12 cellular contexts compared by ENCODE assay signal in genomic region chr3:60743631-60744164, GRCh38.
DNase-seq lines count a peak whose midpoint lies in the region; ATAC-seq, FAIRE-seq and TF ChIP-seq lines count a peak whose summit lies in the region.
"Had no signal": no experiment of that assay in that cellular context is flagged by ENCODE, and none has a peak within 500 bp of the region (broad histone marks: within the 10 kb centered on the region; RNA-seq: fewer than 3 reads in every experiment).

No MANE protein-coding gene starts in this region.

- POLR2A ChIA-PET in HEK293T (lab: Yijun Ruan, JAX): no interaction called here
- POLR2A ChIA-PET in H1 (lab: Charles Lee; ENCODE audit: partially characterized antibody): no interaction called here

- H2BK12ac ChIP-seq in H1 (ENCODE audit: low read depth, low read length) (no peak overlapping the region), trophoblast cell (ENCODE audit: low read length) (peak overlapping the region; percentile 62)

- H3K36me3 ChIP-seq in H1 (ENCODE audit: control insufficient read depth in 2 of 4, insufficient read depth in 4 of 4, low read length in 3 of 4) (no peaks in the 10 kb centered on the region), trophoblast cell (ENCODE audit: control insufficient read depth in 1 of 2, insufficient read depth in 2 of 2, low read length in 2 of 2) (no peaks in the 10 kb centered on the region)

- no peak overlapping the region for H4K5ac ChIP-seq in H1 (ENCODE audit: insufficient read length, low read depth, low read length)

- TF ChIP-seq POLR2A in H1 (IDR thresholded peaks at IDR 0.05; ENCODE audit: control extremely low read depth in 1 of 2, low read depth in 2 of 2, low read length in 2 of 2): no peak

- H3K27me3 ChIP-seq in H1 (replicated peaks in 1 of 4; ENCODE audit: control insufficient read depth in 3 of 4, extremely low read depth in 1 of 4, insufficient read depth in 3 of 4, low read length in 3 of 4) (peaks cover 0 to 2% (median 0%) of the 10 kb centered on the region in 4 experiments; a peak in 1 of 7 replicates), trophoblast cell (ENCODE audit: insufficient read depth, low read length) (no peaks in the 10 kb centered on the region)

- TF ChIP-seq CTCF in H1 (IDR thresholded peaks at IDR 0.05; ENCODE audit: control extremely low read depth in 1 of 3, insufficient read depth in 1 of 3, low read depth in 1 of 3, low read length in 3 of 3) (peak in 2 of 3 experiments; percentile 12 to 41; a peak in 2 of 4 replicates), GM13977 (IDR thresholded peaks at IDR 0.05; ENCODE audit: extremely low read depth, insufficient read depth, missing control alignments) (no peak)

- H2AFZ ChIP-seq in H1 (ENCODE audit: low read length) (no peak overlapping the region), trophoblast cell (ENCODE audit: insufficient read depth, low read length, poor library complexity) (peak overlapping the region; percentile 25)

- 0 out of 2 replicates have a peak overlapping the region, but pooled peaks have one; percentile 10 for H3K18ac ChIP-seq in H1 (ENCODE audit: extremely low read depth, low read length)
- no peak overlapping the region for H3K18ac ChIP-seq in trophoblast cell (ENCODE audit: low read length)

- no peak overlapping the region for H3K4me3 ChIP-seq in H1 (ENCODE audit: extremely low read depth in 1 of 4, insufficient read depth in 2 of 4, low read depth in 3 of 4, low read length in 4 of 4)
- H3K4me3 ChIP-seq in trophoblast cell (ENCODE audit: low read depth, low read length): no peak overlapping the region

- H4K8ac ChIP-seq in H1 (ENCODE audit: extremely low read depth, insufficient read depth, low read length) (no peak overlapping the region), trophoblast cell (ENCODE audit: low read depth, low read length) (peak overlapping the region; percentile 64)

- H3K9ac ChIP-seq in H1 (replicated peaks in 1 of 4; ENCODE audit: extremely low read depth in 1 of 4, low read depth in 3 of 4, low read length in 3 of 4) (no peak overlapping the region), trophoblast cell (ENCODE audit: low read length) (no peak overlapping the region)

- H3K23me2 ChIP-seq in H1 (ENCODE audit: low read depth, low read length): no peaks in the 10 kb centered on the region

- peak; percentile 17 for DNase-seq in HEK293T (ENCODE audit: extremely low spot score)
- DNase-seq in NCI-H2196 treated with DMSO at 0.1 percent for 48 hours (lab: John Stamatoyannopoulos, UW; ENCODE audit: unreplicated experiment): peak; percentile 3
- peak in 1 of 2 experiments; percentile 48 for DNase-seq in H1 (ENCODE audit: low read depth in 1 of 2, low spot score in 2 of 2)
- no peak for DNase-seq in trophoblast cell
- DNase-seq in NCI-H510A treated with DMSO at 0.1 percent for 48 hours (lab: John Stamatoyannopoulos, UW): no peak
- no peak for DNase-seq in ACHN
- DNase-seq in GM13977 (ENCODE audit: low spot score): no peak
- DNase-seq: activated CD4-positive, alpha-beta T cell treated with anti-CD3 and anti-CD28 coated beads, Interleukin-2, amount 50 U/mL, for 1 hour; DND-41 had no signal

- H2BK20ac ChIP-seq in H1 (ENCODE audit: low read length): no peak overlapping the region; the same call in 1 of the 2 replicates

- no peak overlapping the region for H4K12ac ChIP-seq in trophoblast cell (ENCODE audit: low read depth, low read length)

- no peak for TF ChIP-seq EP300 in H1 (IDR thresholded peaks at IDR 0.05; ENCODE audit: borderline replicate concordance in 1 of 2, low read depth in 2 of 2, low read length in 2 of 2)

- H3K23ac ChIP-seq in H1 (ENCODE audit: insufficient read length) (no peak overlapping the region), trophoblast cell (ENCODE audit: low read length) (no peak overlapping the region)

- no peaks in the 10 kb centered on the region for H4K20me1 ChIP-seq in H1 (replicated peaks in 1 of 2; ENCODE audit: control insufficient read depth in 1 of 2, insufficient read depth in 2 of 2, low read length in 2 of 2)

- no peak overlapping the region for H4K91ac ChIP-seq in H1 (replicated peaks; ENCODE audit: insufficient read length, low read length)
- H4K91ac ChIP-seq in trophoblast cell (ENCODE audit: low read depth, low read length): peak overlapping the region; percentile 41

- no peak overlapping the region for H2BK5ac ChIP-seq in H1 (ENCODE audit: low read depth, low read length)
- peak overlapping the region; percentile 80 for H2BK5ac ChIP-seq in trophoblast cell (ENCODE audit: low read depth, low read length, poor library complexity)

- peak; percentile 27 to 40; a peak in 1 of 4 replicates for TF ChIP-seq RAD21 in H1 (IDR thresholded peaks at IDR 0.05 in 1 of 2, conservative IDR thresholded peaks at IDR 0.05 in 1 of 2; ENCODE audit: low read depth in 2 of 2, low read length in 2 of 2)

- H3K79me2 ChIP-seq in H1 (ENCODE audit: control insufficient read depth in 1 of 2, insufficient read depth in 2 of 2, low read length in 2 of 2): no peaks in the 10 kb centered on the region
- peaks cover 2% of the 10 kb centered on the region for H3K79me2 ChIP-seq in trophoblast cell (ENCODE audit: control insufficient read depth, insufficient read depth, low read length, poor library complexity)

- H2BK120ac ChIP-seq in H1 (replicated peaks; ENCODE audit: low read depth, low read length): peak overlapping the region; percentile 45
- peak overlapping the region; percentile 84 for H2BK120ac ChIP-seq in trophoblast cell (ENCODE audit: insufficient read depth, low read length, poor library complexity)

- H3K4ac ChIP-seq in H1 (replicated peaks; ENCODE audit: insufficient read length, low read depth, low read length): no peak overlapping the region
- H3K4ac ChIP-seq in trophoblast cell (ENCODE audit: low read depth, low read length): peak overlapping the region; percentile 25

- no peak overlapping the region; a peak in 1 of 4 replicates for H3K4me2 ChIP-seq in H1 (ENCODE audit: insufficient read depth in 1 of 2, low read depth in 2 of 2, low read length in 2 of 2)
- H3K4me2 ChIP-seq in trophoblast cell (ENCODE audit: low read length): no peak overlapping the region

- in situ Hi-C loops in ACHN (cut with HindIII; ENCODE audit: low pct_ligation_motif_present, low pct_unique_long_range_greater_than_20kb, low sequenced_read_pairs): no loop called here
- in situ Hi-C loops in GM13977 (cut with MboI; ENCODE audit: low pct_unique_long_range_greater_than_20kb, low sequenced_read_pairs, unreplicated experiment): no loop called here

- H2AK5ac ChIP-seq in H1 (ENCODE audit: low read depth, low read length) (no peak overlapping the region), trophoblast cell (ENCODE audit: low read length) (no peak overlapping the region)

- no peak for ATAC-seq in GM19452 (IDR thresholded peaks at IDR 0.05; ENCODE audit: unreplicated experiment)
- ATAC-seq: esophagus mucosa, Panc1 had no signal

- H3K9me3 ChIP-seq in H1 (ENCODE audit: insufficient read depth in 2 of 2, low read depth in 1 of 2, low read length in 1 of 2) (no peaks in the 10 kb centered on the region; a peak in 1 of 4 replicates), trophoblast cell (ENCODE audit: insufficient read depth, low read depth, low read length) (no peaks in the 10 kb centered on the region)

- H3K27ac ChIP-seq in H1 (ENCODE audit: low read depth, low read length) (no peak overlapping the region), trophoblast cell (ENCODE audit: low read depth, low read length) (peak overlapping the region; percentile 50)

- H3K4me1 ChIP-seq in H1 (replicated peaks in 1 of 4; ENCODE audit: control insufficient read depth in 3 of 4, insufficient read depth in 4 of 4, low read length in 3 of 4) (peaks cover 0 to 16% (median 10%) of the 10 kb centered on the region in 4 experiments; a peak in 4 of 7 replicates), trophoblast cell (ENCODE audit: control insufficient read depth in 1 of 2, insufficient read depth in 2 of 2, low read length in 2 of 2) (peaks cover 9 to 11% of the 10 kb centered on the region in 2 experiments)

- CTCF ChIA-PET in HEK293T (lab: Yijun Ruan, JAX): interaction anchor here (0.5 to 3.2 kb wide), 4 partner anchors 12 to 638 kb away, joined by 4 to 10 read pairs (median 7); no protein-coding TSS in a partner anchor
- CTCF ChIA-PET in H1 (lab: Charles Lee; ENCODE audit: partially characterized antibody): interaction anchor here (0.6 to 4.8 kb wide), 26 partner anchors 11 to 1443 kb away, joined by 3 to 45 read pairs (median 4); no protein-coding TSS in a partner anchor

- H3K56ac ChIP-seq in H1 (replicated peaks; ENCODE audit: insufficient read length, low read depth, low read length): no peak overlapping the region

- no peak overlapping the region for H3K14ac ChIP-seq in H1 (ENCODE audit: insufficient read length)
- peak overlapping the region; percentile 62 for H3K14ac ChIP-seq in trophoblast cell (ENCODE audit: low read length)

- peak; percentile 66 for FAIRE-seq in H1 (lab: Jason Lieb, UNC)

- H3K79me1 ChIP-seq in H1 (ENCODE audit: low read depth, low read length) (no peaks in the 10 kb centered on the region), trophoblast cell (ENCODE audit: low read length) (peaks cover 7% of the 10 kb centered on the region)

- WGBS in H1 (ENCODE audit: extremely low coverage in 1 of 2, insufficient coverage in 1 of 2, insufficient read length in 1 of 2, insufficient replicate concordance in 2 of 2, low coverage in 1 of 2, low lambda C conversion rate in 2 of 2, missing lambda C conversion rate in 1 of 2), 2 experiments: 80% methylated on average over 2 of the region's 4 CpGs; no CpG with 5 or more reads in 1 of the 2 experiments
- no CpG with 5 or more reads among the region's 4 CpGs for WGBS in trophoblast cell (ENCODE audit: extremely low coverage, insufficient coverage, insufficient read length)

- no peak overlapping the region for H2BK15ac ChIP-seq in H1 (ENCODE audit: low read length)

TF ChIP-seq in HEK293T, 16 proteins besides CTCF, POLR2A, EP300 and RAD21 (continues in another document):
- TF ChIP-seq HDGF (IDR thresholded peaks at IDR 0.05; ENCODE audit: borderline replicate concordance) (no peak), ZNF384 (IDR thresholded peaks at IDR 0.05) (no peak), FOXM1 (IDR thresholded peaks at IDR 0.05; ENCODE audit: borderline replicate concordance) (no peak), L3MBTL2 (conservative IDR thresholded peaks at IDR 0.05) (no peak), CTBP1 (IDR thresholded peaks at IDR 0.05; ENCODE audit: borderline replicate concordance) (no peak), FOXK2 (IDR thresholded peaks at IDR 0.05) (no peak), SUZ12 (IDR thresholded peaks at IDR 0.05) (no peak), SP1 (IDR thresholded peaks at IDR 0.05) (no peak)

TF ChIP-seq in H1, 55 proteins besides CTCF, POLR2A, EP300 and RAD21:
- TF ChIP-seq ATF3 (IDR thresholded peaks at IDR 0.05; ENCODE audit: insufficient read depth, low read depth, low read length) (no peak), RFX5 (IDR thresholded peaks at IDR 0.05; ENCODE audit: borderline replicate concordance, low read depth, low read length) (peak; percentile 82)

Comparison
In these comparisons a context has a peak if more than half of its experiments do, and no peak if none do; other contexts are left out.
1. DNase-seq: peak in HEK293T (single experiment) and NCI-H2196 treated with DMSO at 0.1 percent for 48 hours (single experiment); none in trophoblast cell (0 of 2), NCI-H510A treated with DMSO at 0.1 percent for 48 hours (single experiment), ACHN (single experiment) and GM13977 (single experiment).